ENCODE assay signal across 1 cellular context in genomic region chr19:50820549-50821247, GRCh38.
TF ChIP-seq lines count a peak whose summit lies in the region.

No MANE protein-coding gene starts in this region.

TF ChIP-seq in HEK293, 187 proteins besides CTCF, POLR2A, EP300 and RAD21 (continued from another document):
- TF ChIP-seq, protein P1, sequence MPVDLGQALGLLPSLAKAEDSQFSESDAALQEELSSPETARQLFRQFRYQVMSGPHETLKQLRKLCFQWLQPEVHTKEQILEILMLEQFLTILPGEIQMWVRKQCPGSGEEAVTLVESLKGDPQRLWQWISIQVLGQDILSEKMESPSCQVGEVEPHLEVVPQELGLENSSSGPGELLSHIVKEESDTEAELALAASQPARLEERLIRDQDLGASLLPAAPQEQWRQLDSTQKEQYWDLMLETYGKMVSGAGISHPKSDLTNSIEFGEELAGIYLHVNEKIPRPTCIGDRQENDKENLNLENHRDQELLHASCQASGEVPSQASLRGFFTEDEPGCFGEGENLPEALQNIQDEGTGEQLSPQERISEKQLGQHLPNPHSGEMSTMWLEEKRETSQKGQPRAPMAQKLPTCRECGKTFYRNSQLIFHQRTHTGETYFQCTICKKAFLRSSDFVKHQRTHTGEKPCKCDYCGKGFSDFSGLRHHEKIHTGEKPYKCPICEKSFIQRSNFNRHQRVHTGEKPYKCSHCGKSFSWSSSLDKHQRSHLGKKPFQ (tag by site-specific recombination; IDR thresholded peaks at IDR 0.05) = no peak
- TF ChIP-seq ZNF423 (tag by site-specific recombination; IDR thresholded peaks at IDR 0.05) (no peak), ZBTB21 (tag by site-specific recombination; IDR thresholded peaks at IDR 0.05) (no peak), ZNF175 (tag by site-specific recombination; IDR thresholded peaks at IDR 0.05) (no peak), ZNF510 (tag by site-specific recombination; IDR thresholded peaks at IDR 0.05; ENCODE audit: insufficient replicate concordance) (no peak), SP3 (tag by site-specific recombination; IDR thresholded peaks at IDR 0.05) (peak; percentile 50; the same call in 1 of the 2 replicates), ZNF2 (tag by site-specific recombination; IDR thresholded peaks at IDR 0.05) (no peak), IKZF3 (tag by site-specific recombination; IDR thresholded peaks at IDR 0.05) (no peak), ZNF292 (tag by site-specific recombination; IDR thresholded peaks at IDR 0.05; ENCODE audit: borderline replicate concordance, low read depth) (no peak), ZNF391 (tag by site-specific recombination; IDR thresholded peaks at IDR 0.05; ENCODE audit: borderline replicate concordance, low read depth) (no peak), ZNF623 (tag by site-specific recombination; IDR thresholded peaks at IDR 0.05) (no peak), ZNF514 (tag by site-specific recombination; IDR thresholded peaks at IDR 0.05) (no peak), ZNF626 (tag by site-specific recombination; IDR thresholded peaks at IDR 0.05) (no peak), ZNF639 (tag by site-specific recombination; IDR thresholded peaks at IDR 0.05) (no peak), ZNF302 (tag by site-specific recombination; IDR thresholded peaks at IDR 0.05; ENCODE audit: low read depth) (no peak), ZNF335 (tag by site-specific recombination; conservative IDR thresholded peaks at IDR 0.05) (0 out of 2 replicates have a peak, but pooled peaks have one; percentile 21), KLF1 (tag by site-specific recombination; IDR thresholded peaks at IDR 0.05) (peak; percentile 87), ZNF785 (tag by site-specific recombination; IDR thresholded peaks at IDR 0.05) (no peak), ZNF366 (tag by site-specific recombination; conservative IDR thresholded peaks at IDR 0.05) (peak; percentile 71), ZNF560 (tag by site-specific recombination; IDR thresholded peaks at IDR 0.05; ENCODE audit: borderline replicate concordance) (no peak), KLF7 (tag by site-specific recombination; IDR thresholded peaks at IDR 0.05; ENCODE audit: borderline replicate concordance) (no peak), HOXC10 (CRISPR knock-in tag; IDR thresholded peaks at IDR 0.05) (no peak), HOXA7 (CRISPR knock-in tag; IDR thresholded peaks at IDR 0.05; ENCODE audit: borderline replicate concordance) (no peak), BCL6B (tag by site-specific recombination; IDR thresholded peaks at IDR 0.05) (no peak), ZSCAN16 (tag by site-specific recombination; IDR thresholded peaks at IDR 0.05) (no peak), ZNF664 (tag by site-specific recombination; IDR thresholded peaks at IDR 0.05) (no peak), ZNF654 (tag by site-specific recombination; IDR thresholded peaks at IDR 0.05; ENCODE audit: low read depth) (no peak), KLF8 (tag by site-specific recombination; IDR thresholded peaks at IDR 0.05) (0 out of 2 replicates have a peak, but pooled peaks have one; percentile 17), SP2 (tag by site-specific recombination; IDR thresholded peaks at IDR 0.05) (peak; percentile 44), ZNF707 (tag by site-specific recombination; IDR thresholded peaks at IDR 0.05) (no peak), ZNF629 (tag by site-specific recombination; IDR thresholded peaks at IDR 0.05) (no peak), GLI4 (tag by site-specific recombination; IDR thresholded peaks at IDR 0.05) (no peak), ZBTB7A (tag by site-specific recombination; IDR thresholded peaks at IDR 0.05; ENCODE audit: low read depth) (no peak), PATZ1 (tag by site-specific recombination; IDR thresholded peaks at IDR 0.05) (0 out of 2 replicates have a peak, but pooled peaks have one; percentile 26)
- TF ChIP-seq, protein P2, sequence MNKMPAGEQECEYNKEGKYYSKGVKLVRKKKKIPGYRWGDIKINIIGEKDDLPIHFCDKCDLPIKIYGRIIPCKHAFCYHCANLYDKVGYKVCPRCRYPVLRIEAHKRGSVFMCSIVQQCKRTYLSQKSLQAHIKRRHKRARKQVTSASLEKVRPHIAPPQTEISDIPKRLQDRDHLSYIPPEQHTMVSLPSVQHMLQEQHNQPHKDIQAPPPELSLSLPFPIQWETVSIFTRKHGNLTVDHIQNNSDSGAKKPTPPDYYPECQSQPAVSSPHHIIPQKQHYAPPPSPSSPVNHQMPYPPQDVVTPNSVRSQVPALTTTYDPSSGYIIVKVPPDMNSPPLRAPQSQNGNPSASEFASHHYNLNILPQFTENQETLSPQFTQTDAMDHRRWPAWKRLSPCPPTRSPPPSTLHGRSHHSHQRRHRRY (tag by site-specific recombination; IDR thresholded peaks at IDR 0.05) = no peak
- TF ChIP-seq, protein P3, sequence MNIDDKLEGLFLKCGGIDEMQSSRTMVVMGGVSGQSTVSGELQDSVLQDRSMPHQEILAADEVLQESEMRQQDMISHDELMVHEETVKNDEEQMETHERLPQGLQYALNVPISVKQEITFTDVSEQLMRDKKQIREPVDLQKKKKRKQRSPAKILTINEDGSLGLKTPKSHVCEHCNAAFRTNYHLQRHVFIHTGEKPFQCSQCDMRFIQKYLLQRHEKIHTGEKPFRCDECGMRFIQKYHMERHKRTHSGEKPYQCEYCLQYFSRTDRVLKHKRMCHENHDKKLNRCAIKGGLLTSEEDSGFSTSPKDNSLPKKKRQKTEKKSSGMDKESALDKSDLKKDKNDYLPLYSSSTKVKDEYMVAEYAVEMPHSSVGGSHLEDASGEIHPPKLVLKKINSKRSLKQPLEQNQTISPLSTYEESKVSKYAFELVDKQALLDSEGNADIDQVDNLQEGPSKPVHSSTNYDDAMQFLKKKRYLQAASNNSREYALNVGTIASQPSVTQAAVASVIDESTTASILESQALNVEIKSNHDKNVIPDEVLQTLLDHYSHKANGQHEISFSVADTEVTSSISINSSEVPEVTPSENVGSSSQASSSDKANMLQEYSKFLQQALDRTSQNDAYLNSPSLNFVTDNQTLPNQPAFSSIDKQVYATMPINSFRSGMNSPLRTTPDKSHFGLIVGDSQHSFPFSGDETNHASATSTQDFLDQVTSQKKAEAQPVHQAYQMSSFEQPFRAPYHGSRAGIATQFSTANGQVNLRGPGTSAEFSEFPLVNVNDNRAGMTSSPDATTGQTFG (tag by site-specific recombination; IDR thresholded peaks at IDR 0.05; ENCODE audit: borderline replicate concordance) = no peak
- TF ChIP-seq, protein P4, sequence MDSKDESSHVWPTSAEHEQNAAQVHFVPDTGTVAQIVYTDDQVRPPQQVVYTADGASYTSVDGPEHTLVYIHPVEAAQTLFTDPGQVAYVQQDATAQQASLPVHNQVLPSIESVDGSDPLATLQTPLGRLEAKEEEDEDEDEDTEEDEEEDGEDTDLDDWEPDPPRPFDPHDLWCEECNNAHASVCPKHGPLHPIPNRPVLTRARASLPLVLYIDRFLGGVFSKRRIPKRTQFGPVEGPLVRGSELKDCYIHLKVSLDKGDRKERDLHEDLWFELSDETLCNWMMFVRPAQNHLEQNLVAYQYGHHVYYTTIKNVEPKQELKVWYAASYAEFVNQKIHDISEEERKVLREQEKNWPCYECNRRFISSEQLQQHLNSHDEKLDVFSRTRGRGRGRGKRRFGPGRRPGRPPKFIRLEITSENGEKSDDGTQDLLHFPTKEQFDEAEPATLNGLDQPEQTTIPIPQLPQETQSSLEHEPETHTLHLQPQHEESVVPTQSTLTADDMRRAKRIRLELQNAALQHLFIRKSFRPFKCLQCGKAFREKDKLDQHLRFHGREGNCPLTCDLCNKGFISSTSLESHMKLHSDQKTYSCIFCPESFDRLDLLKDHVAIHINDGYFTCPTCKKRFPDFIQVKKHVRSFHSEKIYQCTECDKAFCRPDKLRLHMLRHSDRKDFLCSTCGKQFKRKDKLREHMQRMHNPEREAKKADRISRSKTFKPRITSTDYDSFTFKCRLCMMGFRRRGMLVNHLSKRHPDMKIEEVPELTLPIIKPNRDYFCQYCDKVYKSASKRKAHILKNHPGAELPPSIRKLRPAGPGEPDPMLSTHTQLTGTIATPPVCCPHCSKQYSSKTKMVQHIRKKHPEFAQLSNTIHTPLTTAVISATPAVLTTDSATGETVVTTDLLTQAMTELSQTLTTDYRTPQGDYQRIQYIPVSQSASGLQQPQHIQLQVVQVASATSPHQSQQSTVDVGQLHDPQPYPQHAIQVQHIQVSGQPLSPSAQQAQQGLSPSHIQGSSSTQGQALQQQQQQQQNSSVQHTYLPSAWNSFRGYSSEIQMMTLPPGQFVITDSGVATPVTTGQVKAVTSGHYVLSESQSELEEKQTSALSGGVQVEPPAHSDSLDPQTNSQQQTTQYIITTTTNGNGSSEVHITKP (tag by site-specific recombination; IDR thresholded peaks at IDR 0.05) = no peak
- TF ChIP-seq, protein P5, sequence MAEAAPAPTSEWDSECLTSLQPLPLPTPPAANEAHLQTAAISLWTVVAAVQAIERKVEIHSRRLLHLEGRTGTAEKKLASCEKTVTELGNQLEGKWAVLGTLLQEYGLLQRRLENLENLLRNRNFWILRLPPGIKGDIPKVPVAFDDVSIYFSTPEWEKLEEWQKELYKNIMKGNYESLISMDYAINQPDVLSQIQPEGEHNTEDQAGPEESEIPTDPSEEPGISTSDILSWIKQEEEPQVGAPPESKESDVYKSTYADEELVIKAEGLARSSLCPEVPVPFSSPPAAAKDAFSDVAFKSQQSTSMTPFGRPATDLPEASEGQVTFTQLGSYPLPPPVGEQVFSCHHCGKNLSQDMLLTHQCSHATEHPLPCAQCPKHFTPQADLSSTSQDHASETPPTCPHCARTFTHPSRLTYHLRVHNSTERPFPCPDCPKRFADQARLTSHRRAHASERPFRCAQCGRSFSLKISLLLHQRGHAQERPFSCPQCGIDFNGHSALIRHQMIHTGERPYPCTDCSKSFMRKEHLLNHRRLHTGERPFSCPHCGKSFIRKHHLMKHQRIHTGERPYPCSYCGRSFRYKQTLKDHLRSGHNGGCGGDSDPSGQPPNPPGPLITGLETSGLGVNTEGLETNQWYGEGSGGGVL (tag by site-specific recombination; IDR thresholded peaks at IDR 0.05) = 0 out of 2 replicates have a peak, but pooled peaks have one; percentile 20
- TF ChIP-seq, protein P6, sequence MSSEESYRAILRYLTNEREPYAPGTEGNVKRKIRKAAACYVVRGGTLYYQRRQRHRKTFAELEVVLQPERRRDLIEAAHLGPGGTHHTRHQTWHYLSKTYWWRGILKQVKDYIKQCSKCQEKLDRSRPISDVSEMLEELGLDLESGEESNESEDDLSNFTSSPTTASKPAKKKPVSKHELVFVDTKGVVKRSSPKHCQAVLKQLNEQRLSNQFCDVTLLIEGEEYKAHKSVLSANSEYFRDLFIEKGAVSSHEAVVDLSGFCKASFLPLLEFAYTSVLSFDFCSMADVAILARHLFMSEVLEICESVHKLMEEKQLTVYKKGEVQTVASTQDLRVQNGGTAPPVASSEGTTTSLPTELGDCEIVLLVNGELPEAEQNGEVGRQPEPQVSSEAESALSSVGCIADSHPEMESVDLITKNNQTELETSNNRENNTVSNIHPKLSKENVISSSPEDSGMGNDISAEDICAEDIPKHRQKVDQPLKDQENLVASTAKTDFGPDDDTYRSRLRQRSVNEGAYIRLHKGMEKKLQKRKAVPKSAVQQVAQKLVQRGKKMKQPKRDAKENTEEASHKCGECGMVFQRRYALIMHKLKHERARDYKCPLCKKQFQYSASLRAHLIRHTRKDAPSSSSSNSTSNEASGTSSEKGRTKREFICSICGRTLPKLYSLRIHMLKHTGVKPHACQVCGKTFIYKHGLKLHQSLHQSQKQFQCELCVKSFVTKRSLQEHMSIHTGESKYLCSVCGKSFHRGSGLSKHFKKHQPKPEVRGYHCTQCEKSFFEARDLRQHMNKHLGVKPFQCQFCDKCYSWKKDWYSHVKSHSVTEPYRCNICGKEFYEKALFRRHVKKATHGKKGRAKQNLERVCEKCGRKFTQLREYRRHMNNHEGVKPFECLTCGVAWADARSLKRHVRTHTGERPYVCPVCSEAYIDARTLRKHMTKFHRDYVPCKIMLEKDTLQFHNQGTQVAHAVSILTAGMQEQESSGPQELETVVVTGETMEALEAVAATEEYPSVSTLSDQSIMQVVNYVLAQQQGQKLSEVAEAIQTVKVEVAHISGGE (tag by site-specific recombination; conservative IDR thresholded peaks at IDR 0.05; ENCODE audit: low read depth) = no peak
